ENCODE assay signal across 8 cellular contexts in the genomic region with DNA sequence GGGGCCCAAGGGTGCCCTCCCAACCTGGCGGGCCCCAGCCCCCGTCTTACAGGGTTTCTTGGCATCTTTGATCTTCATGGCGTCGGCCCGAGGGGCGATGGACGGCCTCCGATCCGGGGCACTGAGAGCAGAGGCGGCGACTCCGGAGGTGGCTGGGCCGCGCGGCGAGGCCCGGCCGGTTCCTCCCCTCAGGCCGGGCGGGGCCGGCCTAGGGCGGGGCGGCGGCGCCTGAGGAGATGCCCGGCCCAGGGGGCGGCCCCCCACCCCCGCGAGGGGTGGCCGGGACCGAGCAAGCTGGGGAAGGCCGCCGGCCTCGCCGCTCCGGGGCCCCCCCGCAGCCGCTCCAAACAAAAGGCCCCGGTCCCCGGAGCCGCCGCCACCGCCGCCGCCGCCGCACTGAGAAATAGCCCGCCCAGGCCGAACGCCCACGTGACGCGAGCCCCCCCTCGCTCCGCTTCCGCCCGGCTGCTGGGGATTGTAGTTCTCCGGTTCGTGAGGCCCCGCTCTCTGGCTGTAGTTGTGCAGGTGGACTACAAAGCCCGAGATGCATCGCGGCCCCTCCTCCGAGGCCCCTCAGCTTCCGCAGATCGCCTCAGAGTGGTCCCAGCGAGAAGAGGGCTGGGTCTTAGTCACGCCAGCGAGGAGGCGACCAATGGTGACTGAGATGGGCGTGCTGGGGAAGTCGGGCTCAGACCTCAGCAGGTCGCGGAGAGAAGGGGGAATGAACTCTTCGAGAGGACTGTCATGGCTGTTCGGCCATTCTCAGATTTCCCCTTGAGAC. TPM values are rescaled to one million over a fixed set of nuclear protein-coding genes. Genes with fewer than 3 reads are reported as not detected.
A peak's percentile ranks its signal among the peaks of the same experiment; 100 is the strongest.
DNase-seq lines count a peak whose midpoint lies in the region; ATAC-seq and TF ChIP-seq lines count a peak whose summit lies in the region.

PANK3 (minus strand) TSS at position 163 of the 781 bp plus-strand sequence; CDS start at position 78, 85 bp downstream.

- H3K9ac ChIP-seq in iPS-18a (ENCODE audit: low read length) (peak within 1 kb of the TSS; percentile 86), skeletal muscle satellite cell (ENCODE audit: low read depth, low read length) (peak within 1 kb of the TSS; percentile 99)

- H3K4me2 ChIP-seq in skeletal muscle satellite cell (ENCODE audit: low read length) = peak within 1 kb of the TSS; percentile 89

- TF ChIP-seq CTCF in VCaP (conservative IDR thresholded peaks at IDR 0.05) = no peak
- TF ChIP-seq CTCF in breast epithelium (IDR thresholded peaks at IDR 0.05) = no peak

- intact Hi-C loops in breast epithelium (cut with DNase I; ENCODE audit: low total_unique reads) = no loop called here

- peak; percentile 79 for TF ChIP-seq POLR2A in breast epithelium (IDR thresholded peaks at IDR 0.05)

- H3K36me3 ChIP-seq in ACC112 (ENCODE audit: insufficient read depth, low read length) (0 out of 2 replicates have a peak, but pooled peaks cover 7% of the 10 kb centered on the region), breast epithelium (no peaks in the 10 kb centered on the region), iPS-18a (ENCODE audit: control insufficient read depth, low read depth, low read length) (peaks cover 4% of the 10 kb centered on the region), skeletal muscle satellite cell (ENCODE audit: insufficient read depth, low read length) (no peaks in the 10 kb centered on the region)

- peak within 1 kb of the TSS; percentile 87 for H3K27ac ChIP-seq in ACC112 (ENCODE audit: low read depth, low read length)
- peak within 1 kb of the TSS; percentile 87 for H3K27ac ChIP-seq in VCaP
- H3K27ac ChIP-seq in breast epithelium = peak within 1 kb of the TSS; percentile 96 to 98
- peak within 1 kb of the TSS; percentile 79 for H3K27ac ChIP-seq in iPS-18a (ENCODE audit: low read length)

- no peaks in the 10 kb centered on the region for H3K27me3 ChIP-seq in ACC112 (ENCODE audit: insufficient read depth, low read length)
- H3K27me3 ChIP-seq in breast epithelium = no peaks in the 10 kb centered on the region
- no peaks in the 10 kb centered on the region for H3K27me3 ChIP-seq in iPS-18a (ENCODE audit: control insufficient read depth, insufficient read depth, low read length)
- no peaks in the 10 kb centered on the region for H3K27me3 ChIP-seq in skeletal muscle satellite cell (ENCODE audit: control insufficient read depth, insufficient read depth, low read length)

- H2AFZ ChIP-seq in ACC112 (ENCODE audit: low read length, unreplicated experiment) = peak within 1 kb of the TSS; percentile 99

- H3K9me3 ChIP-seq in breast epithelium (no peaks in the 10 kb centered on the region), iPS-18a (ENCODE audit: control insufficient read depth, low read depth, low read length) (no peaks in the 10 kb centered on the region), skeletal muscle satellite cell (replicated peaks; ENCODE audit: low read length) (no peaks in the 10 kb centered on the region)

- peaks cover 45% of the 10 kb centered on the region for H3K79me2 ChIP-seq in ACC112 (ENCODE audit: control insufficient read depth, insufficient read depth, low read length, unreplicated experiment)

- peak within 1 kb of the TSS; percentile 79 for H3K4me3 ChIP-seq in ACC112 (ENCODE audit: low read depth, low read length)
- H3K4me3 ChIP-seq in breast epithelium = peak within 1 kb of the TSS; percentile 91 to 100 (median 96)
- peak within 1 kb of the TSS; percentile 98 for H3K4me3 ChIP-seq in iPS-18a (ENCODE audit: low read length)
- peak within 1 kb of the TSS; percentile 97 for H3K4me3 ChIP-seq in skeletal muscle satellite cell (ENCODE audit: low read length)

- DNase-seq in NCI-H2196 treated with DMSO at 0.1 percent for 48 hours (lab: John Stamatoyannopoulos, UW; ENCODE audit: unreplicated experiment) (peak; percentile 97), breast epithelium (ENCODE audit: low spot score in 2 of 2) (peak; percentile 99)

- peak; percentile 90 for ATAC-seq in GM18870 (IDR thresholded peaks at IDR 0.05; ENCODE audit: unreplicated experiment)
- peak; percentile 94 for ATAC-seq in HG03135 (IDR thresholded peaks at IDR 0.05; ENCODE audit: unreplicated experiment)

- H3K4me1 ChIP-seq in ACC112 (ENCODE audit: control insufficient read depth, insufficient read depth, low read length, unreplicated experiment) (peaks cover 18% of the 10 kb centered on the region), breast epithelium (peaks cover 5 to 12% of the 10 kb centered on the region in 2 donors), iPS-18a (ENCODE audit: control insufficient read depth, low read depth, low read length) (peaks cover 24% of the 10 kb centered on the region), skeletal muscle satellite cell (ENCODE audit: control insufficient read depth, insufficient read depth, low read length) (peaks cover 13% of the 10 kb centered on the region)

RNA-seq across cellular contexts. Expression of gene PANK3, which starts in this region (rescaled TPM):
- total RNA-seq in breast epithelium = 10 to 100 TPM; 29.9 to 56.1 (median 41.0) TPM
- 27.7 and 33.0 TPM in 2 replicates for total RNA-seq in skeletal muscle satellite cell (2012; rRNA removed)

Comparison
In these comparisons a context has a peak if more than half of its experiments do, and no peak if none do; other contexts are left out.
1. Peak in every context shown above with its lines: DNase-seq, ATAC-seq, H3K4me3 ChIP-seq and H3K27ac ChIP-seq.